36 cellular contexts compared by ENCODE assay signal in genomic region chrX:131202766-131203165, GRCh38.
"Had no signal": no experiment of that assay in that cellular context is flagged by ENCODE, and none has a peak within 500 bp of the region (broad histone marks: within the 10 kb centered on the region; RNA-seq: fewer than 3 reads in every experiment).

No MANE protein-coding gene starts in this region.

- DNase-seq: Karpas-422, Kasumi-1, MG63, MM.1S, MV-4-11, NCI-H1048, NCI-H1092, NCI-H1092 treated with DMSO at 0.1 percent for 48 hours, NCI-H1105, NCI-H1105 treated with DMSO at 0.1 percent for 48 hours, NCI-H1417, NCI-H1417 treated with DMSO at 0.1 percent for 48 hours, NCI-H1436, NCI-H1436 treated with DMSO at 0.1 percent for 48 hours, NCI-H146, NCI-H1694, NCI-H1694 treated with DMSO at 0.1 percent for 48 hours, NCI-H187, NCI-H187 treated with DMSO at 0.1 percent for 48 hours, NCI-H1930, NCI-H2029, NCI-H2029 treated with DMSO at 0.1 percent for 48 hours, NCI-H2081, NCI-H2081 treated with DMSO at 0.1 percent for 48 hours, NCI-H2107, NCI-H2171, NCI-H2171 treated with DMSO at 0.1 percent for 48 hours, NCI-H2227 treated with DMSO at 0.1 percent for 48 hours, NCI-H226, NCI-H345, NCI-H446, NCI-H446 treated with DMSO at 0.1 percent for 48 hours, NCI-H510A, NCI-H510A treated with DMSO at 0.1 percent for 48 hours, NCI-H524 had no signal

- H3K27me3 ChIP-seq: MG63 had no signal

- H3K9me3 ChIP-seq: MG63 had no signal

- H3K27ac ChIP-seq: KMS-11 had no signal

- H3K36me3 ChIP-seq: MG63 had no signal

- H3K9ac ChIP-seq: KMS-11 had no signal

- H3K4me2 ChIP-seq: KMS-11 had no signal

- H3K4me3 ChIP-seq: MG63 had no signal
